27 cellular contexts compared by ENCODE assay signal in the genomic region with DNA sequence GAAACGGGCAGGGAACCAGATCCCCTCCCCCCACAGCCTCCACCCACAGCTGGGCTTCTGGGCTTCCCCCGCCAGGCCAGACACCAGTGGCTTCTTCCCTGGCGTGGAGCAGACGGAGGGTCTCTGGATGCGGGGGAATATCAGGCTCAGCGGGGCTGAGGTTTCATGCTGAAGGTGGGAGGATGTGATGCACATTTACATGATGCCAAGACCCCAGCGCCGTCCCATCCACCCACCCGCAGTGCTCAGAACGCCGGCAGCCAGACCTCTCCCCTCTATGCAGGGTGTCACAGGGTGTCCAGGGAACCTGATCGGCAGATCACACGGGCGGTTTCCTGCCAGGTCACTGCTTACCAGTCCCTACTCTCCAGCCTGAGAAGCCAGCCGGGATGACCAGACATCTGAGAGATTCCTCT. TPM values are rescaled to one million over a fixed set of nuclear protein-coding genes. Genes with fewer than 3 reads are reported as not detected.
A peak's percentile ranks its signal among the peaks of the same experiment; 100 is the strongest.
DNase-seq lines count a peak whose midpoint lies in the region; ATAC-seq and TF ChIP-seq lines count a peak whose summit lies in the region.
"Had no signal": no experiment of that assay in that cellular context is flagged by ENCODE, and none has a peak within 500 bp of the region (broad histone marks: within the 10 kb centered on the region; RNA-seq: fewer than 3 reads in every experiment).

No MANE protein-coding gene starts in this region.

- no peak overlapping the region for H2BK15ac ChIP-seq in H9 (ENCODE audit: low read depth, low read length)

- no peaks in the 10 kb centered on the region for H4K20me1 ChIP-seq in H9 (ENCODE audit: control insufficient read depth, insufficient read depth, insufficient read length)
- H4K20me1 ChIP-seq: BLaER1 treated with 17β-estradiol and CSF1 and Interleukin-3, amounts not matched to agents 10 nM and 100 nM had no signal

- H3K23ac ChIP-seq in H9 (ENCODE audit: insufficient read length, low read depth, low read length) = no peak overlapping the region

- H2BK5ac ChIP-seq in H9 (ENCODE audit: insufficient read length, low read length) = no peak overlapping the region

- no peak for ATAC-seq in HG02884 (IDR thresholded peaks at IDR 0.05; ENCODE audit: unreplicated experiment)
- ATAC-seq: A549; PC-3; Right ventricle myocardium inferior; stimulated activated naive CD8-positive, alpha-beta T cell treated with anti-CD3 and anti-CD28 coated beads, Interleukin-15, Interleukin-2, amounts not matched to agents 100 U/mL and 50 U/mL, for 24 hours had no signal

- no peak overlapping the region for H2BK20ac ChIP-seq in H9 (ENCODE audit: low read depth, low read length, poor library complexity, severe bottlenecking)

- no peak overlapping the region for H3K4me3 Mint-ChIP-seq in H9
- no peak overlapping the region for H3K4me3 Mint-ChIP-seq in glutamatergic neuron (ENCODE audit: unreplicated experiment)
- H3K4me3 Mint-ChIP-seq: activated CD4-positive, alpha-beta memory T cell treated with anti-CD3 and anti-CD28 coated beads, Interleukin-2, amount 10 ng/mL, durations not matched to agents 7 days and 5 days; brain had no signal

- H3T11ph ChIP-seq in H9 (ENCODE audit: low read length) = no peak overlapping the region

- intact Hi-C loops in sigmoid colon (cut with DNase I) = no loop called here

- H3K4me1 ChIP-seq in H9 (ENCODE audit: insufficient read depth, low read length) (no peaks in the 10 kb centered on the region), sigmoid colon (peaks cover 0 to 6% (median 3%) of the 10 kb centered on the region in 4 donors)
- H3K4me1 ChIP-seq: A549, vagina had no signal

- H3K9ac ChIP-seq in H9 (ENCODE audit: extremely low read depth, insufficient read length, low read length) = no peak overlapping the region
- H3K9ac ChIP-seq: BLaER1 treated with 17β-estradiol and CSF1 and Interleukin-3, amounts not matched to agents 10 nM and 100 nM had no signal

- H3K27ac Mint-ChIP-seq in H9 (no peak overlapping the region), glutamatergic neuron (ENCODE audit: unreplicated experiment) (peak overlapping the region; percentile 22)
- H3K27ac Mint-ChIP-seq: activated CD4-positive, alpha-beta memory T cell treated with anti-CD3 and anti-CD28 coated beads, Interleukin-2, amount 10 ng/mL, durations not matched to agents 7 days and 5 days; brain had no signal

- H3K56ac ChIP-seq in H9 (ENCODE audit: insufficient read length, low read depth, low read length) = no peak overlapping the region

- H2AK5ac ChIP-seq in H9 (ENCODE audit: insufficient read length, low read length) = no peak overlapping the region

- H3K27me3 Mint-ChIP-seq in H9 (ENCODE audit: low read depth) (peaks cover 2% of the 10 kb centered on the region), glutamatergic neuron (ENCODE audit: unreplicated experiment) (peaks cover 3% of the 10 kb centered on the region)
- H3K27me3 Mint-ChIP-seq: activated CD4-positive, alpha-beta memory T cell treated with anti-CD3 and anti-CD28 coated beads, Interleukin-2, amount 10 ng/mL, durations not matched to agents 7 days and 5 days had no signal

- no peak overlapping the region for H2AFZ ChIP-seq in H9 (ENCODE audit: low read length)

- TF ChIP-seq CTCF in H9 (conservative IDR thresholded peaks at IDR 0.05) = no peak
- no peak for TF ChIP-seq CTCF in glutamatergic neuron (IDR thresholded peaks at IDR 0.05; ENCODE audit: partially characterized antibody, unreplicated experiment)
- no peak for TF ChIP-seq CTCF in sigmoid colon (IDR thresholded peaks at IDR 0.05)

- no peak overlapping the region for H3K4me2 ChIP-seq in H9 (ENCODE audit: insufficient read depth, insufficient read length, low read length)
- H3K4me2 ChIP-seq: A549; BLaER1 treated with 17β-estradiol and CSF1 and Interleukin-3, amounts not matched to agents 10 nM and 100 nM had no signal

- H3K18ac ChIP-seq in H9 (ENCODE audit: insufficient read length, low read depth, low read length) = no peak overlapping the region

- no peak for TF ChIP-seq POLR2A in sigmoid colon (IDR thresholded peaks at IDR 0.05)

- H3K4me1 Mint-ChIP-seq in H9 (peaks cover 19% of the 10 kb centered on the region in 2 experiments), glutamatergic neuron (ENCODE audit: low read depth, unreplicated experiment) (no peaks in the 10 kb centered on the region)
- H3K4me1 Mint-ChIP-seq: brain had no signal

- H3K79me2 ChIP-seq in H9 (ENCODE audit: insufficient read depth, low read length) = no peaks in the 10 kb centered on the region

- no CpG with 5 or more reads among the region's 15 CpGs for WGBS in H9 (ENCODE audit: extremely low coverage, insufficient read length, low lambda C conversion rate)
- 80 to 81% methylated on average over 15 of the region's 15 CpGs for WGBS in sigmoid colon, 2 donors

- peaks cover 0 to 13% (median 5%) of the 10 kb centered on the region in 3 experiments; a peak in 4 of 7 replicates for H3K36me3 Mint-ChIP-seq in H9 (ENCODE audit: insufficient read depth in 1 of 3, low read depth in 3 of 3)
- no peaks in the 10 kb centered on the region for H3K36me3 Mint-ChIP-seq in glutamatergic neuron (ENCODE audit: unreplicated experiment)
- H3K36me3 Mint-ChIP-seq: brain had no signal

- H3K4ac ChIP-seq in H9 (ENCODE audit: low read depth, low read length) = no peak overlapping the region

- no peaks in the 10 kb centered on the region for H3K9me3 ChIP-seq in H9 (ENCODE audit: control insufficient read depth, low read depth, low read length)
- H3K9me3 ChIP-seq in sigmoid colon = no peaks in the 10 kb centered on the region
- H3K9me3 ChIP-seq: A549, left ventricle myocardium inferior, thoracic aorta, vagina had no signal

- peaks cover 12 to 14% of the 10 kb centered on the region in 2 experiments; a peak in 4 of 5 replicates for H3K9me3 Mint-ChIP-seq in H9
- H3K9me3 Mint-ChIP-seq in glutamatergic neuron (ENCODE audit: unreplicated experiment) = peaks cover 3% of the 10 kb centered on the region
- H3K9me3 Mint-ChIP-seq: activated CD4-positive, alpha-beta memory T cell treated with anti-CD3 and anti-CD28 coated beads, Interleukin-2, amount 10 ng/mL, durations not matched to agents 7 days and 5 days had no signal

- peak overlapping the region; percentile 22; the same call in 1 of the 2 replicates for H3K14ac ChIP-seq in H9 (ENCODE audit: insufficient read depth, low read length)

- H3K4me3 ChIP-seq in sigmoid colon = no peak overlapping the region
- H3K4me3 ChIP-seq: A549, left ventricle myocardium inferior, thoracic aorta, vagina had no signal

- H4K5ac ChIP-seq in H9 (ENCODE audit: insufficient read length, low read depth, low read length) = no peak overlapping the region

- H4K8ac ChIP-seq in H9 (replicated peaks; ENCODE audit: insufficient read length, low read depth, low read length) = no peak overlapping the region

- no peak for TF ChIP-seq EP300 in sigmoid colon (IDR thresholded peaks at IDR 0.05)

- H2BK120ac ChIP-seq in H9 (ENCODE audit: low read depth, low read length, poor library complexity, severe bottlenecking) = no peak overlapping the region

- H3K27ac ChIP-seq in H9 (ENCODE audit: insufficient read length, low read depth, low read length) (no peak overlapping the region), sigmoid colon (no peak overlapping the region)
- H3K27ac ChIP-seq: A549, HL-60, left ventricle myocardium inferior, thoracic aorta, vagina had no signal

- peak; percentile 50 for DNase-seq in activated effector memory CD4-positive, alpha-beta T cell treated with anti-CD3 and anti-CD28 coated beads, Interleukin-2, amount 50 U/mL, for 16 hours
- no peak for DNase-seq in activated effector memory CD4-positive, alpha-beta T cell treated with Interleukin-2 at 50 U/mL for 16 hours
- no peak for DNase-seq in H9
- DNase-seq in glutamatergic neuron = no peak
- peak; percentile 61 for DNase-seq in sigmoid colon
- no peak for DNase-seq in activated CD4-positive, CD25-positive, alpha-beta regulatory T cell treated with anti-CD3 and anti-CD28 coated beads, Interleukin-2, amount 50 U/mL, for 72 hours
- no peak for DNase-seq in activated CD4-positive, alpha-beta T cell treated with anti-CD3 and anti-CD28 coated beads, Interleukin-2, amount 50 U/mL, for 48 hours
- DNase-seq: activated CD4-positive, alpha-beta memory T cell treated with anti-CD3 and anti-CD28 coated beads, Interleukin-2, amount 10 ng/mL, durations not matched to agents 7 days and 5 days; activated CD4-positive, CD25-positive, alpha-beta regulatory T cell; effector CD8-positive, alpha-beta T cell; foreskin fibroblast; left ventricle myocardium inferior; NCI-H1048; NCI-H2081; NCI-H345; NCI-H774; PC-3; stimulated activated CD4-positive, alpha-beta T cell treated with anti-CD3 and anti-CD28 coated beads, Interleukin-4, amount 100 ng/mL, for 4 hours; stimulated activated naive CD8-positive, alpha-beta T cell treated with anti-CD3 and anti-CD28 coated beads, Interleukin-15, Interleukin-2, amounts not matched to agents 100 U/mL and 50 U/mL, for 24 hours had no signal

- no peaks in the 10 kb centered on the region for H3K23me2 ChIP-seq in H9 (ENCODE audit: insufficient read length, low read depth, low read length, poor library complexity, severe bottlenecking)

- no peak overlapping the region for H4K91ac ChIP-seq in H9 (ENCODE audit: insufficient read length, low read depth, low read length)

- H2BK12ac ChIP-seq in H9 (ENCODE audit: insufficient read length, low read depth, low read length) = no peak overlapping the region

- H3K36me3 ChIP-seq in sigmoid colon = no peaks in the 10 kb centered on the region
- H3K36me3 ChIP-seq: BLaER1 treated with 17β-estradiol and CSF1 and Interleukin-3, amounts not matched to agents 10 nM and 100 nM; left ventricle myocardium inferior; thoracic aorta; vagina had no signal

- no peaks in the 10 kb centered on the region for H3K27me3 ChIP-seq in H9 (ENCODE audit: insufficient read depth, low read length)
- peaks cover 0 to 4% (median 0%) of the 10 kb centered on the region in 3 donors for H3K27me3 ChIP-seq in sigmoid colon
- H3K27me3 ChIP-seq: vagina had no signal

- no peaks in the 10 kb centered on the region for H3K79me1 ChIP-seq in H9 (ENCODE audit: insufficient read depth, low read depth, low read length, poor library complexity, severe bottlenecking)

RNA-seq across cellular contexts. Expression of gene TNIP2, which starts 12.8 kb away (rescaled TPM):
- total RNA-seq in H9 (2021) (42.2 and 44.7 TPM in 2 replicates), glutamatergic neuron (ENCODE audit: unreplicated experiment) (25.4 TPM), sigmoid colon (10 to 100 TPM; 56.3 to 68.8 (median 66.9) TPM)
- 10 to 100 TPM; 51.7 to 65.0 (median 51.8) TPM for polyA plus RNA-seq in sigmoid colon

RNA-seq across cellular contexts. Expression of gene SH3BP2, which starts 24.0 kb away (rescaled TPM):
- total RNA-seq in H9 (2021) (34.1 and 37.6 TPM in 2 replicates), glutamatergic neuron (ENCODE audit: unreplicated experiment) (85.3 TPM), sigmoid colon (10 to 100 TPM; 18.4 to 49.3 (median 24.2) TPM)
- polyA plus RNA-seq in sigmoid colon = 10 to 100 TPM; 18.6 to 82.4 (median 35.6) TPM

Comparison
In these comparisons a context has a peak if more than half of its experiments do, and no peak if none do; other contexts are left out.
1. DNase-seq: peak in activated effector memory CD4-positive, alpha-beta T cell treated with anti-CD3 and anti-CD28 coated beads, Interleukin-2, amount 50 U/mL, for 16 hours (single experiment) and sigmoid colon (single experiment); none in activated effector memory CD4-positive, alpha-beta T cell treated with Interleukin-2 at 50 U/mL for 16 hours (single experiment), H9 (single experiment), glutamatergic neuron (single experiment), activated CD4-positive, CD25-positive, alpha-beta regulatory T cell treated with anti-CD3 and anti-CD28 coated beads, Interleukin-2, amount 50 U/mL, for 72 hours (single experiment) and activated CD4-positive, alpha-beta T cell treated with anti-CD3 and anti-CD28 coated beads, Interleukin-2, amount 50 U/mL, for 48 hours (0 of 2).